Comparison of ENCODE assay signal across 16 cellular contexts in the genomic region with DNA sequence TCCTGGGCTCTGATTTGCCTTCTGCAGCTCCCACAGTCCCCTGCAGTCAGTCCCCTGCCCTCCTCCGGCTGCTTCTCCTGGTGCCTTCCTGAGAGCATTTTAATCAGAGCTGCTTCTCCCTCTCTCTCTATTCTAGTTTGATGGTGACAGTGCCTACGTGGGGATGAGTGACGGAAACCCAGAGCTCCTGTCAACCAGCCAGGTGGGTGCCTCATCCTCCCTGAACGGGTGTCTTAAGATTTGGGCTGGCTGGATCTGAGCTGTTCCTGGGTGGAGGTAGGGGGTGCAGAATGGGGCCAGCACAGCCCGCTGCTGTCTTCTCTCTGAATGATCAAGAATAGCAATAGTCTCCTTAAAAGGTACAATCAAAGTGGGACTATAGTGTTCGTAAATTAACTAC. TPM values are rescaled to one million over a fixed set of nuclear protein-coding genes. Genes with fewer than 3 reads are reported as not detected.
A peak's percentile ranks its signal among the peaks of the same experiment; 100 is the strongest.
DNase-seq lines count a peak whose midpoint lies in the region; ATAC-seq lines count a peak whose summit lies in the region.
"Had no signal": no experiment of that assay in that cellular context is flagged by ENCODE, and none has a peak within 500 bp of the region (broad histone marks: within the 10 kb centered on the region; RNA-seq: fewer than 3 reads in every experiment).

No MANE protein-coding gene starts in this region.

- in situ Hi-C loops in G401 (cut with HindIII; ENCODE audit: low sequenced_read_pairs) = no loop called here

- intact Hi-C loops in head of caudate nucleus (cut with DNase I) (no loop called here), posterior vena cava (cut with DNase I) (no loop called here)

- peaks cover 38% of the 10 kb centered on the region for H3K4me1 Mint-ChIP-seq in activated naive CD4-positive, alpha-beta T cell treated with anti-CD3 and anti-CD28 coated beads, Interleukin-2, amount 50 U/mL, for 24 hours
- H3K4me1 Mint-ChIP-seq: B cell had no signal

- peak overlapping the region; percentile 76 for H3K27ac Mint-ChIP-seq in activated naive CD4-positive, alpha-beta T cell treated with anti-CD3 and anti-CD28 coated beads, Interleukin-2, amount 50 U/mL, for 24 hours
- H3K27ac Mint-ChIP-seq in activated naive CD4-positive, alpha-beta T cell treated with anti-CD3 and anti-CD28 coated beads, Interleukin-2, amount 50 U/mL, for 72 hours = no peak overlapping the region
- H3K27ac Mint-ChIP-seq: B cell; CD8-positive, alpha-beta memory T cell had no signal

- ATAC-seq in activated naive CD4-positive, alpha-beta T cell treated with anti-CD3 and anti-CD28 coated beads, Interleukin-2, amount 50 U/mL, for 72 hours = no peak
- no peak for ATAC-seq in GM19463 (IDR thresholded peaks at IDR 0.05; ENCODE audit: unreplicated experiment)
- ATAC-seq in HG03342 (IDR thresholded peaks at IDR 0.05; ENCODE audit: unreplicated experiment) = no peak

- H3K4me3 Mint-ChIP-seq in activated naive CD4-positive, alpha-beta T cell treated with anti-CD3 and anti-CD28 coated beads, Interleukin-2, amount 50 U/mL, for 24 hours = no peak overlapping the region
- H3K4me3 Mint-ChIP-seq: B cell; CD8-positive, alpha-beta memory T cell; IgD-negative memory B cell had no signal

- H3K36me3 Mint-ChIP-seq in activated naive CD4-positive, alpha-beta T cell treated with anti-CD3 and anti-CD28 coated beads, Interleukin-2, amount 50 U/mL, for 24 hours = no peaks in the 10 kb centered on the region
- peaks cover 5 to 7% of the 10 kb centered on the region in 2 donors for H3K36me3 Mint-ChIP-seq in activated naive CD4-positive, alpha-beta T cell treated with anti-CD3 and anti-CD28 coated beads, Interleukin-2, amount 50 U/mL, for 72 hours
- H3K36me3 Mint-ChIP-seq: IgD-negative memory B cell had no signal

- DNase-seq in activated naive CD4-positive, alpha-beta T cell treated with anti-CD3 and anti-CD28 coated beads, Interleukin-2, amount 50 U/mL, for 72 hours (ENCODE audit: low spot score in 2 of 2) = no peak
- DNase-seq in head of caudate nucleus = peak in 24 of 42 donors; percentile 5 to 60 (median 34)
- DNase-seq in posterior vena cava (ENCODE audit: low spot score) = peak; percentile 64
- DNase-seq in G401 (ENCODE audit: low spot score) = no peak
- DNase-seq: CD8-positive, alpha-beta memory T cell; COR-L47; DMS 273 treated with DMSO at 0.1 percent for 48 hours; DMS53; DND-41; EL; GM23248 had no signal

- H3K27me3 Mint-ChIP-seq in activated naive CD4-positive, alpha-beta T cell treated with anti-CD3 and anti-CD28 coated beads, Interleukin-2, amount 50 U/mL, for 24 hours = no peaks in the 10 kb centered on the region
- H3K27me3 Mint-ChIP-seq: IgD-negative memory B cell had no signal

- no peaks in the 10 kb centered on the region for H3K9me3 Mint-ChIP-seq in activated naive CD4-positive, alpha-beta T cell treated with anti-CD3 and anti-CD28 coated beads, Interleukin-2, amount 50 U/mL, for 24 hours
- no peaks in the 10 kb centered on the region for H3K9me3 Mint-ChIP-seq in activated naive CD4-positive, alpha-beta T cell treated with anti-CD3 and anti-CD28 coated beads, Interleukin-2, amount 50 U/mL, for 72 hours
- H3K9me3 Mint-ChIP-seq: CD8-positive, alpha-beta memory T cell; IgD-negative memory B cell had no signal

RNA-seq across cellular contexts. Expression of a gene that starts 58.6 kb away (rescaled TPM):
- 1 to 10 TPM; 1.5 to 3.6 TPM for total RNA-seq in activated naive CD4-positive, alpha-beta T cell treated with anti-CD3 and anti-CD28 coated beads, Interleukin-2, amount 50 U/mL, for 72 hours
- 1 to 10 TPM; 1.1 to 1.5 TPM for total RNA-seq in posterior vena cava
- total RNA-seq in G401 (2014; rRNA removed; shearing (Covaris generic)) = 0.18 TPM in 1 of 2 replicates, not detected in the other

Comparison
In these comparisons a context has a peak if more than half of its experiments do, and no peak if none do; other contexts are left out.
1. DNase-seq: peak in head of caudate nucleus (24 of 42) and posterior vena cava (single experiment); none in activated naive CD4-positive, alpha-beta T cell treated with anti-CD3 and anti-CD28 coated beads, Interleukin-2, amount 50 U/mL, for 72 hours (0 of 2) and G401 (single experiment).